20 cellular contexts compared by ENCODE assay signal in the genomic region with DNA sequence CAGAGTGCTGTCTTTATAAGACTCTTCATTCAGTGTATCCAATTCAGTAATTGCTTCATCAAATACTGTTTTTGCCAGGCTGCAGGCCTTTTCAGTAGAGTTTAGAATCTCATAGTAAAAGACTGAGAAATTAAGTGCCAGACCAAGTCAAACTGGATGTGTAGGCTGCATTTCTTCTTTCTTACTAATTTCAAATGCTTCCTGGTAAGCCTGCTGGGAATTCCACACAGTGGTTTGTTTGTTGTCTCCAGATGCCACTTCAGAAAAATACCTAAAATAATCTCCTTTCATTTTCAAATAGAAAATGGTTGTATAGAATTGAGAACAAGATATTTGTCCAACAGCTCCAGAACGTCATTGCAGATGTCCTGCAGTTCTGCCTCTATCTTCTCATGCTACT. TPM values are rescaled to one million over a fixed set of nuclear protein-coding genes. Genes with fewer than 3 reads are reported as not detected.
DNase-seq lines count a peak whose midpoint lies in the region; ATAC-seq lines count a peak whose summit lies in the region.
"Had no signal": no experiment of that assay in that cellular context is flagged by ENCODE, and none has a peak within 500 bp of the region (broad histone marks: within the 10 kb centered on the region; RNA-seq: fewer than 3 reads in every experiment).

No MANE protein-coding gene starts in this region.

- no peak for DNase-seq in activated T-cell treated with anti-CD3 and anti-CD28 coated beads, Interleukin-2, amount 50 U/mL, for 24 hours
- no peak for DNase-seq in activated T-cell treated with anti-CD3 and anti-CD28 coated beads, Interleukin-2, amount 50 U/mL, for 72 hours
- DNase-seq in astrocyte of the hippocampus (ENCODE audit: low read depth, low spot score) = peak; percentile 36
- DNase-seq in kidney tubule cell (ENCODE audit: low spot score) = peak; percentile 46
- no peak for DNase-seq in A172 (ENCODE audit: low spot score)
- no peak for DNase-seq in GOT3 (lab: John Stamatoyannopoulos, UW)
- DNase-seq: 8988T; activated CD4-positive, alpha-beta T cell treated with anti-CD3 and anti-CD28 coated beads, Interleukin-2, amount 10 ng/mL, durations not matched to agents 7 days and 5 days; activated T-cell treated with anti-CD3 and anti-CD28 coated beads for 4 hours; CD4-positive, alpha-beta memory T cell; cerebellar nuclear complex; gastrocnemius medialis; lower lobe of right lung; NCI-H2029 treated with DMSO at 0.1 percent for 48 hours; NCI-H526 treated with DMSO at 0.1 percent for 48 hours; OCI-M1 had no signal

- no peaks in the 10 kb centered on the region for H3K9me3 Mint-ChIP-seq in activated T-cell treated with anti-CD3 and anti-CD28 coated beads, Interleukin-2, amount 50 U/mL, for 24 hours
- H3K9me3 Mint-ChIP-seq in activated T-cell treated with anti-CD3 and anti-CD28 coated beads, Interleukin-2, amount 50 U/mL, for 72 hours = no peaks in the 10 kb centered on the region
- H3K9me3 Mint-ChIP-seq: activated CD4-positive, alpha-beta T cell treated with anti-CD3 and anti-CD28 coated beads, Interleukin-2, amount 10 ng/mL, durations not matched to agents 7 days and 5 days; nephron had no signal

- peaks cover 80% of the 10 kb centered on the region for H3K36me3 Mint-ChIP-seq in activated T-cell treated with anti-CD3 and anti-CD28 coated beads, Interleukin-2, amount 50 U/mL, for 24 hours (ENCODE audit: low read depth)
- H3K36me3 Mint-ChIP-seq in activated T-cell treated with anti-CD3 and anti-CD28 coated beads, Interleukin-2, amount 50 U/mL, for 72 hours (ENCODE audit: insufficient read depth in 2 of 2) = peaks cover 2 to 20% of the 10 kb centered on the region in 2 donors

- no peak overlapping the region for H3K4me3 Mint-ChIP-seq in activated T-cell treated with anti-CD3 and anti-CD28 coated beads, Interleukin-2, amount 50 U/mL, for 24 hours
- H3K4me3 Mint-ChIP-seq in activated T-cell treated with anti-CD3 and anti-CD28 coated beads, Interleukin-2, amount 50 U/mL, for 72 hours = no peak overlapping the region
- H3K4me3 Mint-ChIP-seq: activated CD4-positive, alpha-beta T cell treated with anti-CD3 and anti-CD28 coated beads, Interleukin-2, amount 10 ng/mL, durations not matched to agents 7 days and 5 days; CD4-positive, alpha-beta memory T cell; nephron had no signal

- H3K27ac Mint-ChIP-seq in activated T-cell treated with anti-CD3 and anti-CD28 coated beads, Interleukin-2, amount 50 U/mL, for 24 hours = peak overlapping the region; percentile 58
- no peak overlapping the region for H3K27ac Mint-ChIP-seq in activated T-cell treated with anti-CD3 and anti-CD28 coated beads, Interleukin-2, amount 50 U/mL, for 72 hours
- H3K27ac Mint-ChIP-seq: activated CD4-positive, alpha-beta T cell treated with anti-CD3 and anti-CD28 coated beads, Interleukin-2, amount 10 ng/mL, durations not matched to agents 7 days and 5 days; nephron had no signal

- no peak for ATAC-seq in activated T-cell treated with anti-CD3 and anti-CD28 coated beads, Interleukin-2, amount 50 U/mL, for 72 hours (replicated peaks in 1 of 2)
- no peak for ATAC-seq in GM21737 (IDR thresholded peaks at IDR 0.05; ENCODE audit: unreplicated experiment)
- ATAC-seq: gastrocnemius medialis had no signal

- no peaks in the 10 kb centered on the region for H3K27me3 Mint-ChIP-seq in activated T-cell treated with anti-CD3 and anti-CD28 coated beads, Interleukin-2, amount 50 U/mL, for 24 hours
- no peaks in the 10 kb centered on the region for H3K27me3 Mint-ChIP-seq in activated T-cell treated with anti-CD3 and anti-CD28 coated beads, Interleukin-2, amount 50 U/mL, for 72 hours (ENCODE audit: low read depth)
- H3K27me3 Mint-ChIP-seq: activated CD4-positive, alpha-beta T cell treated with anti-CD3 and anti-CD28 coated beads, Interleukin-2, amount 10 ng/mL, durations not matched to agents 7 days and 5 days; CD4-positive, alpha-beta memory T cell had no signal

- H3K27ac ChIP-seq in temporal lobe (ENCODE audit: low read depth, low read length) = peak overlapping the region; percentile 37
- H3K27ac ChIP-seq: gastrocnemius medialis, lower lobe of right lung had no signal

- H3K4me1 Mint-ChIP-seq in activated T-cell treated with anti-CD3 and anti-CD28 coated beads, Interleukin-2, amount 50 U/mL, for 24 hours (ENCODE audit: low read depth) = peaks cover 14% of the 10 kb centered on the region
- H3K4me1 Mint-ChIP-seq in activated T-cell treated with anti-CD3 and anti-CD28 coated beads, Interleukin-2, amount 50 U/mL, for 72 hours (ENCODE audit: low read depth) = peaks cover 8% of the 10 kb centered on the region
- H3K4me1 Mint-ChIP-seq: activated CD4-positive, alpha-beta T cell treated with anti-CD3 and anti-CD28 coated beads, Interleukin-2, amount 10 ng/mL, durations not matched to agents 7 days and 5 days; nephron had no signal

RNA-seq across cellular contexts. Expression of a gene that starts 34.7 kb away (rescaled TPM):
- total RNA-seq in activated T-cell treated with anti-CD3 and anti-CD28 coated beads, Interleukin-2, amount 50 U/mL, for 72 hours = not detected
- 0.25 TPM for total RNA-seq in temporal lobe
- total RNA-seq in A172 (2014; rRNA removed; shearing (Covaris generic)) = not detected in 2 replicates
- total RNA-seq: gastrocnemius medialis, lower lobe of right lung, tibial nerve had no signal

RNA-seq across cellular contexts. Expression of a gene that starts 36.4 kb away (rescaled TPM):
- total RNA-seq in activated T-cell treated with anti-CD3 and anti-CD28 coated beads, Interleukin-2, amount 50 U/mL, for 72 hours = 10 to 100 TPM; 48.3 to 59.0 TPM
- total RNA-seq in temporal lobe = 64.2 TPM
- 88.0 and 195 TPM in 2 replicates for total RNA-seq in A172 (2014; rRNA removed; shearing (Covaris generic))

Comparison
In these comparisons a context has a peak if more than half of its experiments do, and no peak if none do; other contexts are left out.
1. DNase-seq: peak in astrocyte of the hippocampus (single experiment) and kidney tubule cell (single experiment); none in activated T-cell treated with anti-CD3 and anti-CD28 coated beads, Interleukin-2, amount 50 U/mL, for 24 hours (single experiment), activated T-cell treated with anti-CD3 and anti-CD28 coated beads, Interleukin-2, amount 50 U/mL, for 72 hours (0 of 2), A172 (single experiment) and GOT3 (single experiment).